In genomic region chr2:152743004-152743403, GRCh38 we compare ENCODE assay signal across 8 cellular contexts. TPM values are rescaled to one million over a fixed set of nuclear protein-coding genes. Genes with fewer than 3 reads are reported as not detected.
A peak's percentile ranks its signal among the peaks of the same experiment; 100 is the strongest.
DNase-seq lines count a peak whose midpoint lies in the region; ATAC-seq, FAIRE-seq and TF ChIP-seq lines count a peak whose summit lies in the region.

No MANE protein-coding gene starts in this region.

- H3K27me3 ChIP-seq in KMS-11 (ENCODE audit: insufficient read depth, low read depth) (no peaks in the 10 kb centered on the region), brain microvascular endothelial cell (replicated peaks) (no peaks in the 10 kb centered on the region), neural progenitor cell (no peaks in the 10 kb centered on the region)

- H3K9ac ChIP-seq in KMS-11: no peak overlapping the region
- H3K9ac ChIP-seq in neural progenitor cell: no peak overlapping the region

- H3K4me3 Mint-ChIP-seq in neural progenitor cell: no peak overlapping the region
- H3K4me3 Mint-ChIP-seq in stimulated activated naive CD8-positive, alpha-beta T cell treated with anti-CD3 and anti-CD28 coated beads, Interleukin-15, amount 100 ng/mL, for 72 hours: no peak overlapping the region

- H3K9me3 ChIP-seq in neural progenitor cell (ENCODE audit: low read depth): no peaks in the 10 kb centered on the region

- H4K20me1 ChIP-seq in KMS-11 (ENCODE audit: insufficient read depth) (no peaks in the 10 kb centered on the region), neural progenitor cell (ENCODE audit: low read depth) (peaks cover 22% of the 10 kb centered on the region)

- peak; percentile 16 for FAIRE-seq in D721Med (lab: Jason Lieb, UNC)

- peaks cover 32% of the 10 kb centered on the region for H3K36me3 Mint-ChIP-seq in neural progenitor cell

- H3K36me3 ChIP-seq in KMS-11 (ENCODE audit: insufficient read depth) (no peaks in the 10 kb centered on the region; the same call in 1 of the 2 replicates), brain microvascular endothelial cell (replicated peaks) (peaks cover 4% of the 10 kb centered on the region), neural progenitor cell (peaks cover 21% of the 10 kb centered on the region)

- H3K9me3 Mint-ChIP-seq in neural progenitor cell: peaks cover 11% of the 10 kb centered on the region
- H3K9me3 Mint-ChIP-seq in stimulated activated naive CD8-positive, alpha-beta T cell treated with anti-CD3 and anti-CD28 coated beads, Interleukin-15, amount 100 ng/mL, for 72 hours: peaks cover 0 to 7% of the 10 kb centered on the region in 2 donors

- no peaks in the 10 kb centered on the region for H3K4me1 Mint-ChIP-seq in neural progenitor cell
- no peaks in the 10 kb centered on the region for H3K4me1 Mint-ChIP-seq in stimulated activated naive CD8-positive, alpha-beta T cell treated with anti-CD3 and anti-CD28 coated beads, Interleukin-15, amount 100 ng/mL, for 72 hours

- no peak overlapping the region for H2AFZ ChIP-seq in KMS-11 (ENCODE audit: low read depth)
- H2AFZ ChIP-seq in neural progenitor cell (replicated peaks): no peak overlapping the region

- H3K27ac Mint-ChIP-seq in neural progenitor cell: no peak overlapping the region
- H3K27ac Mint-ChIP-seq in stimulated activated naive CD8-positive, alpha-beta T cell treated with anti-CD3 and anti-CD28 coated beads, Interleukin-15, amount 100 ng/mL, for 72 hours: no peak overlapping the region

- no peaks in the 10 kb centered on the region for H3K79me2 ChIP-seq in KMS-11 (ENCODE audit: insufficient read depth, low read depth)
- peaks cover 32% of the 10 kb centered on the region for H3K79me2 ChIP-seq in neural progenitor cell (ENCODE audit: low read depth)

- H3K27ac ChIP-seq in KMS-11 (no peak overlapping the region), brain microvascular endothelial cell (no peak overlapping the region), neural progenitor cell (peak overlapping the region; percentile 10)

- peaks cover 3% of the 10 kb centered on the region for H3K27me3 Mint-ChIP-seq in neural progenitor cell (ENCODE audit: insufficient read depth, low read depth)
- no peaks in the 10 kb centered on the region for H3K27me3 Mint-ChIP-seq in stimulated activated naive CD8-positive, alpha-beta T cell treated with anti-CD3 and anti-CD28 coated beads, Interleukin-15, amount 100 ng/mL, for 72 hours

- H3K4me2 ChIP-seq in KMS-11: no peak overlapping the region
- no peak overlapping the region for H3K4me2 ChIP-seq in neural progenitor cell

- peaks cover 5% of the 10 kb centered on the region for H3K4me1 ChIP-seq in KMS-11 (ENCODE audit: low read depth, poor library complexity, severe bottlenecking)
- peaks cover 3% of the 10 kb centered on the region for H3K4me1 ChIP-seq in neural progenitor cell

- peaks cover 9% of the 10 kb centered on the region for H3F3A ChIP-seq in neural progenitor cell (ENCODE audit: low read depth)

- peak; percentile 53 for TF ChIP-seq CTCF in D721Med (IDR thresholded peaks at IDR 0.05; ENCODE audit: insufficient read depth, missing control alignments)
- peak; percentile 79 for TF ChIP-seq CTCF in KMS-11 (conservative IDR thresholded peaks at IDR 0.05; ENCODE audit: low read depth, low read length)
- peak; percentile 59 for TF ChIP-seq CTCF in brain microvascular endothelial cell (IDR thresholded peaks at IDR 0.05; ENCODE audit: low read depth, low read length, missing control alignments)
- peak; percentile 48 for TF ChIP-seq CTCF in neural progenitor cell (IDR thresholded peaks at IDR 0.05)

- in situ Hi-C loops in brain microvascular endothelial cell (cut with HindIII; ENCODE audit: low pct_ligation_motif_present, low sequenced_read_pairs): no loop called here

- no peak overlapping the region for H3K4me3 ChIP-seq in KMS-11 (IDR thresholded peaks at IDR 0.05; ENCODE audit: insufficient read depth, low read depth, low read length)
- H3K4me3 ChIP-seq in brain microvascular endothelial cell (ENCODE audit: low read depth, low read length): no peak overlapping the region
- no peak overlapping the region for H3K4me3 ChIP-seq in neural progenitor cell

- DNase-seq in D721Med (ENCODE audit: insufficient read length, low spot score): no peak
- no peak for DNase-seq in brain microvascular endothelial cell
- no peak for DNase-seq in neural progenitor cell (ENCODE audit: low spot score)
- no peak for DNase-seq in stimulated activated naive CD8-positive, alpha-beta T cell treated with anti-CD3 and anti-CD28 coated beads, Interleukin-15, amount 100 ng/mL, for 72 hours

- ATAC-seq in GM21381 (IDR thresholded peaks at IDR 0.05; ENCODE audit: unreplicated experiment) (peak; percentile 68), GM18517 (IDR thresholded peaks at IDR 0.05; ENCODE audit: unreplicated experiment) (no peak), HG02970 (IDR thresholded peaks at IDR 0.05; ENCODE audit: low FRiP score, unreplicated experiment) (no peak)
- ATAC-seq in stimulated activated naive CD8-positive, alpha-beta T cell treated with anti-CD3 and anti-CD28 coated beads, Interleukin-15, amount 100 ng/mL, for 72 hours: no peak

RNA-seq across cellular contexts. Expression of gene ARL6IP6, which starts 24.6 kb away (rescaled TPM):
- total RNA-seq in neural progenitor cell (ENCODE audit: low replicate concordance): 80.9 and 104 TPM in 2 replicates

RNA-seq across cellular contexts. Expression of gene PRPF40A, which starts 25.7 kb away (rescaled TPM):
- total RNA-seq in neural progenitor cell (ENCODE audit: low replicate concordance): 210 and 257 TPM in 2 replicates
